In the genomic region with DNA sequence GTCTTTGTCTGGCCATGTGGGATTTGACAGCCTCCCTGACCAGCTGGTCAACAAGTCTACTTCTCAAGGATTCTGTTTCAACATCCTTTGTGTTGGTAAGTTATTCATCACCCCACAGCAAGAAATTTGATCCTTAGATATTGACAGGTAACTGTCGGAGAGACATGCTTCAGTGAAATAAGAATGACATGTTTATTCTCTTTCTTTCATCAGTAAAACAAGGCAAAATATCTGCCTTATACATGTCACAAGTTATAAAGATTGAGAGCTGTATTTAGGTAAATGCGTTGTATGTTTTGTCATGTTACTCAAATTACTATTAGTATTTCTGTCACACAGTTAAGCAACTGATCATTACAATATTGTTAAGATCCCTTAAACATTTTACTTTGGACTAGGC, we compare ENCODE assay signal across 1 cellular context.
TF ChIP-seq lines count a peak whose summit lies in the region.

No MANE protein-coding gene starts in this region.

TF ChIP-seq in neural cell, 6 proteins besides CTCF, POLR2A, EP300 and RAD21:
- TF ChIP-seq EZH2 (IDR thresholded peaks at IDR 0.05; ENCODE audit: borderline replicate concordance, insufficient read depth, low read length, poor library complexity, severe bottlenecking) (no peak), POLR2AphosphoS5 (IDR thresholded peaks at IDR 0.05) (peak; percentile 75)
